Comparison of ENCODE assay signal across 17 cellular contexts in the genomic region with DNA sequence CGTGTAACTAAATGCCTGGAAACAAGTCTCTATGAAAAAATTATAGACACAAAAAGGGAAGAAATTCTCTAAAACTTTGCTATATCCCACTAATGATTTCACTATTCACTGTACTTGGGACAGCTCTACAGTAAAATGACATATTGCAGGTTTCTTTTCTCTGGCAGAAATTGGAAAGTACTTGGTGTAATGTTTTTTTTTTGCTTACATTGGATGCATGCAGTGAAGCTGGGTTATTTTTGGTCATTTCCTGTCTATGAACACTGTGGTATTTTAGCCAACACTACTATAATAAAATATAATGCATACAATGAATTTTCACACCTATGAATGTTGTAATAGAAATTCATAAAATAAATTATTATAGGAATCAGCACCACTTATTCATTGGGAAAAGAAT.
DNase-seq lines count a peak whose midpoint lies in the region.
"Had no signal": no experiment of that assay in that cellular context is flagged by ENCODE, and none has a peak within 500 bp of the region (broad histone marks: within the 10 kb centered on the region; RNA-seq: fewer than 3 reads in every experiment).

No MANE protein-coding gene starts in this region.

- H3K4me1 ChIP-seq in adipocyte (ENCODE audit: control insufficient read depth, insufficient read depth, low read length): peaks cover 11% of the 10 kb centered on the region

- H3K36me3 ChIP-seq in adipocyte (ENCODE audit: control insufficient read depth, insufficient read depth, low read length, severe bottlenecking): no peaks in the 10 kb centered on the region

- H3K4me3 ChIP-seq in adipocyte (ENCODE audit: low read length): no peak overlapping the region

- DNase-seq in EH (ENCODE audit: low read depth) (peak; percentile 46), adipocyte (ENCODE audit: low read depth) (peak; percentile 41), fibroblast of gingiva (ENCODE audit: low read depth) (peak; percentile 2), left kidney (ENCODE audit: low read depth, low spot score) (peak; percentile 31), hippocampal formation (lab: John Stamatoyannopoulos, UW) (no peak), SW480 (ENCODE audit: low spot score) (no peak), activated gamma-delta T cell (lab: John Stamatoyannopoulos, UW) (no peak)
- DNase-seq in activated CD4-positive, alpha-beta T cell treated with anti-CD3 and anti-CD28 coated beads, Interleukin-2, amount 50 U/mL, for 48 hours: no peak
- DNase-seq: C1 segment of cervical spinal cord; DMS 273 treated with DMSO at 0.1 percent for 48 hours; MV-4-11; NCI-H1417; NCI-H187 treated with DMSO at 0.1 percent for 48 hours; NCI-H345; NCI-H69; NK-92 treated with Interleukin-12 subunit alpha and Interleukin-12 subunit beta, amount 100 ng/mL, for 24 hours; SHP77 treated with DMSO at 0.1 percent for 48 hours had no signal

- no peaks in the 10 kb centered on the region for H3K27me3 ChIP-seq in adipocyte (replicated peaks; ENCODE audit: control insufficient read depth, insufficient read depth, low read length)

- H3K9me3 ChIP-seq in adipocyte (ENCODE audit: control insufficient read depth, low read length): peaks cover 14% of the 10 kb centered on the region

- H3K9ac ChIP-seq in adipocyte (ENCODE audit: low read length): no peak overlapping the region

Comparison
In these comparisons a context has a peak if more than half of its experiments do, and no peak if none do; other contexts are left out.
1. DNase-seq: peak in EH (single experiment), adipocyte (single experiment), fibroblast of gingiva (single experiment) and left kidney (single experiment); none in activated CD4-positive, alpha-beta T cell treated with anti-CD3 and anti-CD28 coated beads, Interleukin-2, amount 50 U/mL, for 48 hours (0 of 2), hippocampal formation (0 of 2), SW480 (single experiment) and activated gamma-delta T cell (single experiment).